In the genomic region with DNA sequence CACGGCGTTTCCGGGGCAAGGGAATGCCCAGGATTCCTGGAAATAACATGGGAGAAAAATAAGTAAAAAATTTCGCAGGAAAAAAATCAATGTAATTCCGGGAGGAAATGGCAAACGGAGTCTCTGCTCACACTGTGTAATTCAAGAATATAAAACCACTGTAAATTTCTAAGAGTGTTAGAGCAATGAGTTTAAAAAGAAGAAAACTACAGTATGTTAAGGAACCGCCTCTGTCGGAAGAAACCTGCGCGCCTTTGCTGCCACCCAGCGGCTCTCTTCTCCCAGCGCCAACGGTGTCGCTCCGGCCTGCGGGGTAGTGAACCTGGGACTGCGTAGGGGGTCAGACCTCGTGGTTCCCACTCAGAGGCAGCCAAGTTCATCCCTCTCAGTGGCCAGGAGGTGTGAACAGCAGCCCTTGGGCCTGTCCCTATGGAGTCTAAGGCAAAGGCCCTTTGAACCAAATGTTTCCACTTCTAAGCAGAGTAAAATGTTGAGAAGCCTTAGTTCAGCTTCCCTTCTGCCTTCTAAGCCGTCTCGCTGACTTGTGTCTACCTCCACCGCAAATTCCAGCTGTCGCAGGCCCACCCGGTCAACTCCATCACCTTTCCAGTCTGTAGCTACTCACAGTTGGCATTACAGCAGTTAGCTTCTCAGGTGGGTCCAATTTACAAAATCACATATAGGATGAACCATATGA, we compare ENCODE assay signal across 8 cellular contexts. TPM values are rescaled to one million over a fixed set of nuclear protein-coding genes. Genes with fewer than 3 reads are reported as not detected.
DNase-seq lines count a peak whose midpoint lies in the region; ATAC-seq, FAIRE-seq and TF ChIP-seq lines count a peak whose summit lies in the region.

No MANE protein-coding gene starts in this region.

- no peaks in the 10 kb centered on the region for H3K36me3 Mint-ChIP-seq in endothelial cell (ENCODE audit: low read depth, unreplicated experiment)

- DNase-seq in D341Med (ENCODE audit: low spot score) (peak; percentile 89), HTR-8/SVneo (ENCODE audit: insufficient read length, low spot score) (peak; percentile 71), NOMO-1 treated with dmso at 0.1 percent for 144 hours (lab: John Stamatoyannopoulos, UW; ENCODE audit: unreplicated experiment) (peak; percentile 63), endothelial cell (ENCODE audit: low spot score) (peak; percentile 83), middle frontal gyrus (ENCODE audit: extremely low spot score, low spot score) (peak; percentile 54)
- peak; percentile 88 for DNase-seq in activated CD8-positive, alpha-beta memory T cell treated with anti-CD3 and anti-CD28 coated beads, Interleukin-2, amount 50 U/mL, for 4 hours
- peak; percentile 69 to 77 for DNase-seq in stimulated activated CD8-positive, alpha-beta memory T cell treated with anti-CD3 and anti-CD28 coated beads, Interleukin-2, amount 100 ng/mL, for 1 hour (ENCODE audit: low read depth in 2 of 2)

- H3K27ac Mint-ChIP-seq in endothelial cell (ENCODE audit: unreplicated experiment) = peak overlapping the region; percentile 90

- no peak for FAIRE-seq in HTR-8/SVneo (lab: Jason Lieb, UNC)

- ATAC-seq in GM21423 (IDR thresholded peaks at IDR 0.05; ENCODE audit: unreplicated experiment) = peak; percentile 70

- TF ChIP-seq CTCF in endothelial cell (IDR thresholded peaks at IDR 0.05; ENCODE audit: unreplicated experiment) = peak; percentile 59

- H3K4me1 Mint-ChIP-seq in endothelial cell (ENCODE audit: unreplicated experiment) = peaks cover 26% of the 10 kb centered on the region

- no peaks in the 10 kb centered on the region for H3K9me3 Mint-ChIP-seq in endothelial cell (ENCODE audit: unreplicated experiment)

- peak overlapping the region; percentile 87 for H3K4me3 Mint-ChIP-seq in endothelial cell (ENCODE audit: unreplicated experiment)

- peaks cover 9% of the 10 kb centered on the region for H3K27me3 Mint-ChIP-seq in endothelial cell (ENCODE audit: unreplicated experiment)

RNA-seq across cellular contexts. Expression of gene RAB27A, which starts 0.9 kb away (rescaled TPM):
- total RNA-seq in endothelial cell (ENCODE audit: unreplicated experiment) = 19.4 TPM

RNA-seq across cellular contexts. Expression of gene PIGBOS1, which starts 28.4 kb away (rescaled TPM):
- total RNA-seq in endothelial cell (ENCODE audit: unreplicated experiment) = 15.4 TPM

RNA-seq across cellular contexts. Expression of gene PIGB, which starts 28.5 kb away (rescaled TPM):
- 12.7 TPM for total RNA-seq in endothelial cell (ENCODE audit: unreplicated experiment)

Comparison
In these comparisons a context has a peak if more than half of its experiments do, and no peak if none do; other contexts are left out.
1. Peak in every context shown above with its lines: DNase-seq and ATAC-seq.